Comparison of ENCODE assay signal across 10 cellular contexts in genomic region chr2:231701456-231702373, GRCh38. TPM values are rescaled to one million over a fixed set of nuclear protein-coding genes. Genes with fewer than 3 reads are reported as not detected.
DNase-seq lines count a peak whose midpoint lies in the region; ATAC-seq and TF ChIP-seq lines count a peak whose summit lies in the region.
"Had no signal": no experiment of that assay in that cellular context is flagged by ENCODE, and none has a peak within 500 bp of the region (broad histone marks: within the 10 kb centered on the region; RNA-seq: fewer than 3 reads in every experiment).

No MANE protein-coding gene starts in this region.

- no peaks in the 10 kb centered on the region for H3K36me3 ChIP-seq in uterus
- H3K36me3 ChIP-seq: SJSA1 had no signal

- H3K9me3 ChIP-seq in uterus (no peaks in the 10 kb centered on the region), T-helper 17 cell (ENCODE audit: control insufficient read depth, low read length, poor library complexity, severe bottlenecking) (no peaks in the 10 kb centered on the region)
- H3K9me3 ChIP-seq: SJSA1 had no signal

- TF ChIP-seq CTCF in astrocyte of the spinal cord (IDR thresholded peaks at IDR 0.05; ENCODE audit: low read depth, low read length) (no peak), uterus (IDR thresholded peaks at IDR 0.05) (no peak)

- no peaks in the 10 kb centered on the region for H3K36me3 Mint-ChIP-seq in T-helper 17 cell (ENCODE audit: low read depth)
- H3K36me3 Mint-ChIP-seq: activated naive CD4-positive, alpha-beta T cell treated with anti-CD3 and anti-CD28 coated beads, Interleukin-2, amount 50 U/mL, for 24 hours had no signal

- no peak overlapping the region for H3K4me3 ChIP-seq in astrocyte of the spinal cord (ENCODE audit: low read depth, low read length)
- H3K4me3 ChIP-seq in uterus, result no peak overlapping the region
- H3K4me3 ChIP-seq: SJSA1 had no signal

- DNase-seq in SIG-M5 treated with dmso at 0.1 percent for 504 hours (lab: John Stamatoyannopoulos, UW; ENCODE audit: unreplicated experiment) (peak; percentile 52), SIG-M5 (lab: John Stamatoyannopoulos, UW) (no peak), astrocyte of the spinal cord (ENCODE audit: low read depth, low spot score) (peak; percentile 38), kidney tubule cell (ENCODE audit: low spot score) (peak; percentile 72), uterus (peak; percentile 74 to 77), NCI-H82 (lab: John Stamatoyannopoulos, UW) (no peak), GM19240 (ENCODE audit: insufficient read length, low spot score) (no peak), T-helper 17 cell (no peak)

- no peak overlapping the region for H3K27ac Mint-ChIP-seq in T-helper 17 cell
- H3K27ac Mint-ChIP-seq: activated naive CD4-positive, alpha-beta T cell treated with anti-CD3 and anti-CD28 coated beads, Interleukin-2, amount 50 U/mL, for 24 hours had no signal

- TF ChIP-seq POLR2A in uterus (IDR thresholded peaks at IDR 0.05), result no peak

- H3K4me1 ChIP-seq in uterus, result no peaks in the 10 kb centered on the region

- in situ Hi-C loops in astrocyte of the spinal cord (cut with HindIII; ENCODE audit: low sequenced_read_pairs), result no loop called here

- no peak overlapping the region for H3K4me3 Mint-ChIP-seq in T-helper 17 cell
- H3K4me3 Mint-ChIP-seq: activated naive CD4-positive, alpha-beta T cell treated with anti-CD3 and anti-CD28 coated beads, Interleukin-2, amount 50 U/mL, for 24 hours had no signal

- peak overlapping the region in 1 of 2 donors; percentile 46 for H3K27ac ChIP-seq in uterus
- H3K27ac ChIP-seq: SJSA1 had no signal

- no peaks in the 10 kb centered on the region for H3K27me3 ChIP-seq in uterus
- H3K27me3 ChIP-seq: SJSA1 had no signal

- H3K27me3 Mint-ChIP-seq in T-helper 17 cell, result no peaks in the 10 kb centered on the region
- H3K27me3 Mint-ChIP-seq: activated naive CD4-positive, alpha-beta T cell treated with anti-CD3 and anti-CD28 coated beads, Interleukin-2, amount 50 U/mL, for 24 hours had no signal

- no peak for ATAC-seq in T-helper 17 cell

- intact Hi-C loops in uterus (cut with DNase I; ENCODE audit: low total_unique reads), result no loop called here

- peaks cover 4% of the 10 kb centered on the region for H3K4me1 Mint-ChIP-seq in T-helper 17 cell

RNA-seq across cellular contexts. Expression of gene PTMA, which starts 6.6 kb away (rescaled TPM):
- total RNA-seq in uterus, result 100 to 1,000 TPM; 693 to 966 (median 818) TPM
- total RNA-seq in T-helper 17 cell, result 1,000 to 10,000 TPM; 1,121 to 1,256 TPM

Comparison
In these comparisons a context has a peak if more than half of its experiments do, and no peak if none do; other contexts are left out.
1. DNase-seq: peak in SIG-M5 treated with dmso at 0.1 percent for 504 hours (single experiment), astrocyte of the spinal cord (single experiment), kidney tubule cell (single experiment) and uterus (2 of 2); none in SIG-M5 (single experiment), NCI-H82 (single experiment), GM19240 (single experiment) and T-helper 17 cell (0 of 3).